In the genomic region with DNA sequence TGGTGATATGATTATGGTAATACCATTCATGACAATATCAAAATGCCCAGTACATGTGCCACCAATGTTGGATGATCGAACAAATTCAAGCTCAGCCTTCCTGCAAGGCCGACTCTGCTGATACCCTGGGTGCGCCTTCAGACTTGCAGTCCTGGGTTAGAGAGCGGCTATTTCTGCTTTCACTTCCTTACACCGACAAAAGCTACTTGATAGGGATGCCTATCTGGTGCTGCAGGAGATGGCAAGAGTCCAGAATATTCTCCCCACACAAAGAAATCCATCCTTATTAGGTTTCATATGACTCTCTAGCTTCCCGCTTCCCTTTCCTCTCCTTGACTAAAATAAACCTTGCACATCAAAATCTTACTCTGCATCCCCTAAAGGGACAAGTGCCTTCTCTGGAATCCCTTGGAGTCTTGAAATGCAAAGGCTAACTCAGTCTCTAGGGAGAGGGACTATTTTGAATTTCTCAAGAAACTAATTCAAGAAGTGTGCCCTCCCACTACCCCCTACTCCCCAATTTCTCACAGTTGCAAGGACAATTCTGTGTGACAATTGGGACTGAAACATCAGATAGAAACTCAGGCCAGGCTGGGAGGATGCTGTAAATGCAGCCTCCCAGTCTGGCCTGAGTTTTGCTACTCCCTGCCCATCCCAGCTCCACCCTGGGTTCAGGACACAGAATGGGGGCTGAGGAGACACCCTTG, we compare ENCODE assay signal across 17 cellular contexts.
DNase-seq lines count a peak whose midpoint lies in the region; TF ChIP-seq lines count a peak whose summit lies in the region.
"Had no signal": no experiment of that assay in that cellular context is flagged by ENCODE, and none has a peak within 500 bp of the region (broad histone marks: within the 10 kb centered on the region; RNA-seq: fewer than 3 reads in every experiment).

No MANE protein-coding gene starts in this region.

- no peak overlapping the region for H4K5ac ChIP-seq in mesendoderm (ENCODE audit: low read length)

- peak; percentile 9 for DNase-seq in SKM-1 treated with dmso at 0.1 percent for 144 hours (lab: John Stamatoyannopoulos, UW; ENCODE audit: unreplicated experiment)
- DNase-seq in SKM-1 (lab: John Stamatoyannopoulos, UW; ENCODE audit: unreplicated experiment) = no peak
- peak; percentile 28 for DNase-seq in NOMO-1 treated with DMSO at 0.1 percent for 48 hours (lab: John Stamatoyannopoulos, UW; ENCODE audit: unreplicated experiment)
- DNase-seq in choroid plexus epithelial cell (ENCODE audit: low read depth) = peak; percentile 46
- no peak for DNase-seq in spleen
- no peak for DNase-seq in mesendoderm
- no peak for DNase-seq in esophagus squamous epithelium (lab: John Stamatoyannopoulos, UW)
- no peak for DNase-seq in activated CD4-positive, alpha-beta T cell treated with anti-CD3 and anti-CD28 coated beads for 1 hour
- DNase-seq: activated CD8-positive, alpha-beta memory T cell treated with anti-CD3 and anti-CD28 coated beads, Interleukin-2, amount 10 ng/mL, durations not matched to agents 7 days and 5 days; activated gamma-delta T cell treated with Interleukin-2 at 50 U/mL for 16 hours; effector CD4-positive, alpha-beta T cell; H9; NCI-H1417 had no signal

- no peak overlapping the region for H3K4me3 ChIP-seq in choroid plexus epithelial cell (ENCODE audit: low read depth, low read length)
- H3K4me3 ChIP-seq in spleen = no peak overlapping the region
- no peak overlapping the region for H3K4me3 ChIP-seq in mesendoderm (ENCODE audit: low read length)
- H3K4me3 ChIP-seq in esophagus squamous epithelium = no peak overlapping the region
- H3K4me3 ChIP-seq: K562, SJCRH30, smooth muscle cell had no signal

- H2AK5ac ChIP-seq in mesendoderm (ENCODE audit: low read length) = no peak overlapping the region

- H2BK120ac ChIP-seq in mesendoderm (ENCODE audit: low read depth, low read length) = no peak overlapping the region

- intact Hi-C loops in spleen (cut with DNase I; ENCODE audit: low total_unique reads) = no loop called here
- intact Hi-C loops in esophagus squamous epithelium (cut with DNase I) = no loop called here

- H3K36me3 ChIP-seq in spleen (no peaks in the 10 kb centered on the region), mesendoderm (ENCODE audit: control insufficient read depth, insufficient read depth, low read length) (no peaks in the 10 kb centered on the region), esophagus squamous epithelium (no peaks in the 10 kb centered on the region)
- H3K36me3 ChIP-seq: neutrophil, SJCRH30 had no signal

- no peak overlapping the region for H3K18ac ChIP-seq in mesendoderm (ENCODE audit: low read length)

- no peak overlapping the region for H3K56ac ChIP-seq in mesendoderm (ENCODE audit: low read length)

- no peak overlapping the region for H3K4ac ChIP-seq in mesendoderm (ENCODE audit: low read depth, low read length)

- no peaks in the 10 kb centered on the region for H3K79me1 ChIP-seq in mesendoderm (ENCODE audit: low read length)

- H4K8ac ChIP-seq in mesendoderm (ENCODE audit: low read depth, low read length) = no peak overlapping the region

- H3K79me2 ChIP-seq in mesendoderm (ENCODE audit: control insufficient read depth, insufficient read depth, low read length) = no peaks in the 10 kb centered on the region

- TF ChIP-seq POLR2A in spleen (IDR thresholded peaks at IDR 0.05) (no peak), esophagus squamous epithelium (IDR thresholded peaks at IDR 0.05) (no peak)

- H3K4me1 ChIP-seq in spleen (peaks cover 8 to 61% (median 29%) of the 10 kb centered on the region in 6 donors), mesendoderm (ENCODE audit: control insufficient read depth, low read depth, low read length) (no peaks in the 10 kb centered on the region), esophagus squamous epithelium (peaks cover 0 to 59% (median 0%) of the 10 kb centered on the region in 3 donors)
- H3K4me1 ChIP-seq: SJCRH30 had no signal

- 46 to 70% (median 53%) methylated on average over 6 of the region's 6 CpGs for WGBS in spleen, 5 donors
- WGBS in mesendoderm (ENCODE audit: extremely low coverage, insufficient coverage, low lambda C conversion rate) = no CpG with 5 or more reads among the region's 6 CpGs
- 61 to 68% methylated on average over 6 of the region's 6 CpGs for WGBS in esophagus squamous epithelium, 2 donors

- H2BK15ac ChIP-seq in mesendoderm (replicated peaks; ENCODE audit: low read depth) = no peak overlapping the region

- H3K4me2 ChIP-seq in mesendoderm (ENCODE audit: low read length) = no peak overlapping the region
- H3K4me2 ChIP-seq: smooth muscle cell had no signal

- H3K27ac ChIP-seq in spleen (peak overlapping the region in 7 of 8 donors; percentile 3 to 67 (median 51)), mesendoderm (ENCODE audit: low read depth, low read length) (no peak overlapping the region), esophagus squamous epithelium (peak overlapping the region in 1 of 4 donors; percentile 25)
- H3K27ac ChIP-seq: neutrophil, SJCRH30 had no signal

- TF ChIP-seq CTCF in choroid plexus epithelial cell (conservative IDR thresholded peaks at IDR 0.05; ENCODE audit: low read depth, low read length) (no peak), spleen (IDR thresholded peaks at IDR 0.05 in 8 of 11, conservative IDR thresholded peaks at IDR 0.05 in 3 of 11) (no peak), esophagus squamous epithelium (IDR thresholded peaks at IDR 0.05) (no peak)

- H3K23ac ChIP-seq in mesendoderm (ENCODE audit: low read length) = no peak overlapping the region

- H3K9ac ChIP-seq in mesendoderm (ENCODE audit: low read length) = no peak overlapping the region

- H3K27me3 ChIP-seq in spleen (replicated peaks in 1 of 7) (no peaks in the 10 kb centered on the region), mesendoderm (ENCODE audit: insufficient read depth, low read length, poor library complexity) (no peaks in the 10 kb centered on the region), esophagus squamous epithelium (no peaks in the 10 kb centered on the region)

- H3K9me3 ChIP-seq in spleen = no peaks in the 10 kb centered on the region
- no peaks in the 10 kb centered on the region for H3K9me3 ChIP-seq in esophagus squamous epithelium
- H3K9me3 ChIP-seq: neutrophil, SJCRH30 had no signal

- H2BK5ac ChIP-seq in mesendoderm (ENCODE audit: low read length) = no peak overlapping the region

Comparison
In these comparisons a context has a peak if more than half of its experiments do, and no peak if none do; other contexts are left out.
1. DNase-seq: peak in SKM-1 treated with dmso at 0.1 percent for 144 hours (single experiment), NOMO-1 treated with DMSO at 0.1 percent for 48 hours (single experiment) and choroid plexus epithelial cell (single experiment); none in SKM-1 (single experiment), spleen (single experiment), mesendoderm (single experiment), esophagus squamous epithelium (single experiment) and activated CD4-positive, alpha-beta T cell treated with anti-CD3 and anti-CD28 coated beads for 1 hour (single experiment).